In the genomic region with DNA sequence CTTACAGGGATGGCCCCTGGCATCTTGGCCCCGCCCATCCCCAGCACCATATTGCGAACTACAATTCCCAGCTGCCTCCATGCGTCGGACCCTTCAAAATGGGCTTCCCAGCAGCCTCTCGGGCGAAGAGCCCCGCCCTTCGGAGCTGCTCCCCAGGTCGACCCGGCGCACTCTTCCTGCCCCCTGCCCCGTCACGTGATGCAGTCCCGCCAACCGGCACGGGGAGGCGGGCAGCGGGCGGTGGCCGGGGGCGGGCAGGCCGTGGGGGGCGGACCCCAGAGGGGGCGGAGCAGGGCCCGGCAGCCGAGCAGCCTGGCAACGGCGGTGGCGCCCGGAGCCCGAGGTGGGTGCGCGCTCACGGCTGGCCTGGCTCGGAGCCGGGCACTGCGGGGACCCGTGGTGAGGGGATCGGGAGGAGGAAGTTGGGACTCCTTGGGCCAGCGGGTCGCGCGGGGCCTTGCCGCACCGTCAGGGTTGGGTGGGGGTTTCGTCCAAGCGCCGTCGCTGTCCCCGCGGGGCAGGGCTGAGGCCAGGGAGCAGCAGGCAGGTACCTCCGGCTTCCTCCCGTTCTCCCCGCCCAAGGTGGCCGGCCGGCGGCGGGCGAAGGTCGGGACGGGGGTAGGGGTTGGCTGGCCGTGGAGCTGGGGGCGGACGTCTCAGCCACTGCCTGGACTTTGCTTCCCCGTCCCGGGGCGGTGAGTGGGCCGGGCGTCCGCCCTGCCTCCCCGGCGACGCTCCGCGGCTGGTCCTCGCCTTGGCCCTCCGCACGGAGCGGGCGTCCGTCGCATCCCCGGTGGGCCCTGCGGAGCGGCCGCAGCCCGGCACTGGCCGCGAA, we compare ENCODE assay signal across 8 cellular contexts. TPM values are rescaled to one million over a fixed set of nuclear protein-coding genes. Genes with fewer than 3 reads are reported as not detected.
DNase-seq lines count a peak whose midpoint lies in the region; ATAC-seq and TF ChIP-seq lines count a peak whose summit lies in the region.

A gene (plus strand): TSS at position 302 of the 835 bp plus-strand sequence. CDS start 23,994 bp downstream, outside the sequence.

- H3K4me2 ChIP-seq in BLaER1 treated with 17β-estradiol and CSF1 and Interleukin-3, amounts not matched to agents 10 nM and 100 nM, result peak within 1 kb of the TSS; percentile 68 to 83 (median 72)

- peak; percentile 77 for DNase-seq in NCI-H526 treated with DMSO at 0.1 percent for 48 hours (lab: John Stamatoyannopoulos, UW)
- peak; percentile 97 for DNase-seq in activated CD4-positive, alpha-beta T cell treated with anti-CD3 and anti-CD28 coated beads, Interleukin-2, amount 10 ng/mL, durations not matched to agents 24 days and 14 days
- peak; percentile 92 for DNase-seq in colonic mucosa
- DNase-seq in kidney tubule cell (ENCODE audit: low spot score), result peak; percentile 96
- peak; percentile 75 to 79 for DNase-seq in stimulated activated CD4-positive, alpha-beta T cell treated with anti-CD3 and anti-CD28 coated beads, Interleukin-1b, Interleukin-23, amount 100 ng/mL, for 1 hour (ENCODE audit: low read depth in 2 of 2)

- H3K4me1 Mint-ChIP-seq in activated CD4-positive, alpha-beta T cell treated with anti-CD3 and anti-CD28 coated beads, Interleukin-2, amount 10 ng/mL, durations not matched to agents 24 days and 14 days, result peaks cover 33% of the 10 kb centered on the region

- H3K27ac ChIP-seq in BLaER1 treated with 17β-estradiol and CSF1 and Interleukin-3, amounts not matched to agents 10 nM and 100 nM, result peak within 1 kb of the TSS; percentile 75 to 92 (median 84)
- H3K27ac ChIP-seq in colonic mucosa, result peak within 1 kb of the TSS; percentile 91

- H3K9ac ChIP-seq in BLaER1 treated with 17β-estradiol and CSF1 and Interleukin-3, amounts not matched to agents 10 nM and 100 nM, result peak within 1 kb of the TSS; percentile 82 to 94 (median 87)
- H3K9ac ChIP-seq in colonic mucosa (ENCODE audit: low read depth in 2 of 2, low read length in 2 of 2), result peak within 1 kb of the TSS; percentile 75 to 81

- no peaks in the 10 kb centered on the region for H3K36me3 ChIP-seq in BLaER1 treated with 17β-estradiol and CSF1 and Interleukin-3, amounts not matched to agents 10 nM and 100 nM
- H3K36me3 ChIP-seq in colonic mucosa, result no peaks in the 10 kb centered on the region

- no peaks in the 10 kb centered on the region for H3K36me3 Mint-ChIP-seq in activated CD4-positive, alpha-beta T cell treated with anti-CD3 and anti-CD28 coated beads, Interleukin-2, amount 10 ng/mL, durations not matched to agents 24 days and 14 days (ENCODE audit: low read depth)

- H3K4me3 ChIP-seq in BLaER1 treated with 17β-estradiol and CSF1 and Interleukin-3, amounts not matched to agents 10 nM and 100 nM, result peak within 1 kb of the TSS; percentile 60 to 82 (median 75)
- peak within 1 kb of the TSS; percentile 54 for H3K4me3 ChIP-seq in colonic mucosa

- no peak for TF ChIP-seq CTCF in colonic mucosa (IDR thresholded peaks at IDR 0.05)

- peak within 1 kb of the TSS; percentile 81 for H3K27ac Mint-ChIP-seq in activated CD4-positive, alpha-beta T cell treated with anti-CD3 and anti-CD28 coated beads, Interleukin-2, amount 10 ng/mL, durations not matched to agents 24 days and 14 days

- peaks cover 27 to 40% (median 34%) of the 10 kb centered on the region in 10 experiments for H3K4me1 ChIP-seq in BLaER1 treated with 17β-estradiol and CSF1 and Interleukin-3, amounts not matched to agents 10 nM and 100 nM
- no peaks in the 10 kb centered on the region for H3K4me1 ChIP-seq in colonic mucosa

- H3K27me3 ChIP-seq in BLaER1 treated with 17β-estradiol and CSF1 and Interleukin-3, amounts not matched to agents 10 nM and 100 nM, result no peaks in the 10 kb centered on the region
- no peaks in the 10 kb centered on the region for H3K27me3 ChIP-seq in colonic mucosa

- no peaks in the 10 kb centered on the region for H3K27me3 Mint-ChIP-seq in activated CD4-positive, alpha-beta T cell treated with anti-CD3 and anti-CD28 coated beads, Interleukin-2, amount 10 ng/mL, durations not matched to agents 24 days and 14 days

- intact Hi-C loops in activated CD4-positive, alpha-beta T cell treated with anti-CD3 and anti-CD28 coated beads, Interleukin-2, amount 10 ng/mL, durations not matched to agents 24 days and 14 days (cut with micrococcal nuclease), result loop anchor here (2.0 to 10.0 kb wide), 3 partner anchors 206 to 1026 kb away; a partner anchor contains a TSS
- intact Hi-C loops in colonic mucosa (cut with DNase I), result no loop called here

- ATAC-seq in GM19351 (IDR thresholded peaks at IDR 0.05; ENCODE audit: unreplicated experiment), result peak; percentile 87
- peak; percentile 95 for ATAC-seq in HG03520 (IDR thresholded peaks at IDR 0.05; ENCODE audit: unreplicated experiment)

- H3K9me3 Mint-ChIP-seq in activated CD4-positive, alpha-beta T cell treated with anti-CD3 and anti-CD28 coated beads, Interleukin-2, amount 10 ng/mL, durations not matched to agents 24 days and 14 days, result no peaks in the 10 kb centered on the region

- peaks cover 0 to 6% (median 0%) of the 10 kb centered on the region in 11 experiments; a peak in 2 of 22 replicates for H3K9me3 ChIP-seq in BLaER1 treated with 17β-estradiol and CSF1 and Interleukin-3, amounts not matched to agents 10 nM and 100 nM (replicated peaks in 1 of 11)
- H3K9me3 ChIP-seq in colonic mucosa, result no peaks in the 10 kb centered on the region

- peaks cover 0 to 27% (median 7%) of the 10 kb centered on the region in 11 experiments; a peak in 6 of 22 replicates for H4K20me1 ChIP-seq in BLaER1 treated with 17β-estradiol and CSF1 and Interleukin-3, amounts not matched to agents 10 nM and 100 nM

- H3K4me3 Mint-ChIP-seq in activated CD4-positive, alpha-beta T cell treated with anti-CD3 and anti-CD28 coated beads, Interleukin-2, amount 10 ng/mL, durations not matched to agents 24 days and 14 days, result peak within 1 kb of the TSS; percentile 86

RNA-seq across cellular contexts. Expression of the gene that starts here (rescaled TPM):
- total RNA-seq in activated CD4-positive, alpha-beta T cell treated with anti-CD3 and anti-CD28 coated beads, Interleukin-2, amount 10 ng/mL, durations not matched to agents 24 days and 14 days, result 18.2 and 23.7 TPM in 2 replicates
- 10 to 100 TPM; 36.8 to 61.3 TPM for total RNA-seq in colonic mucosa

Comparison
In these comparisons a context has a peak if more than half of its experiments do, and no peak if none do; other contexts are left out.
1. Peak in every context shown above with its lines: DNase-seq, ATAC-seq, H3K4me3 ChIP-seq and H3K27ac ChIP-seq.